In genomic region chr4:176448761-176449160, GRCh38 we compare ENCODE assay signal across 13 cellular contexts.
DNase-seq lines count a peak whose midpoint lies in the region.
"Had no signal": no experiment of that assay in that cellular context is flagged by ENCODE, and none has a peak within 500 bp of the region (broad histone marks: within the 10 kb centered on the region; RNA-seq: fewer than 3 reads in every experiment).

No MANE protein-coding gene starts in this region.

- H3K4me1 ChIP-seq in neuron (ENCODE audit: insufficient read depth, low read length) = peaks cover 36% of the 10 kb centered on the region

- H3K9me3 ChIP-seq in neuron (ENCODE audit: low read length) = peaks cover 4% of the 10 kb centered on the region
- H3K9me3 ChIP-seq: A549 had no signal

- DNase-seq in DMS53 (lab: John Stamatoyannopoulos, UW) (peak; percentile 9), DMS53 treated with DMSO at 0.1 percent for 48 hours (lab: John Stamatoyannopoulos, UW; ENCODE audit: unreplicated experiment) (no peak), left kidney (ENCODE audit: low read depth, low spot score) (peak; percentile 45), D341Med (ENCODE audit: low spot score) (no peak), COLO668 (lab: John Stamatoyannopoulos, UW; ENCODE audit: unreplicated experiment) (no peak), T-helper 9 cell (no peak)
- DNase-seq: AML-193; CD4-positive, alpha-beta T cell; GM23248; H9; KBM-7 had no signal

- H3K27me3 ChIP-seq in neuron (ENCODE audit: insufficient read depth, low read length) = no peaks in the 10 kb centered on the region

- no peaks in the 10 kb centered on the region for H3K36me3 ChIP-seq in neuron (ENCODE audit: insufficient read depth, low read length)

- peak overlapping the region; percentile 42 for H2AFZ ChIP-seq in neuron (ENCODE audit: low read depth, low read length)
- H2AFZ ChIP-seq: GM23248 had no signal

- no peak overlapping the region for H3K4me3 ChIP-seq in neuron (ENCODE audit: low read length)
- H3K4me3 ChIP-seq: A549, GM23248 had no signal

Comparison
In these comparisons a context has a peak if more than half of its experiments do, and no peak if none do; other contexts are left out.
1. DNase-seq: peak in DMS53 (single experiment) and left kidney (single experiment); none in DMS53 treated with DMSO at 0.1 percent for 48 hours (single experiment), D341Med (single experiment), COLO668 (single experiment) and T-helper 9 cell (single experiment).